Comparison of ENCODE assay signal across 1 cellular context in genomic region chr3:43361077-43361476, GRCh38.
TF ChIP-seq lines count a peak whose summit lies in the region.

No MANE protein-coding gene starts in this region.

TF ChIP-seq in WTC11, 78 proteins besides CTCF, POLR2A, EP300 and RAD21 (continued from another document):
- TF ChIP-seq, protein P1, sequence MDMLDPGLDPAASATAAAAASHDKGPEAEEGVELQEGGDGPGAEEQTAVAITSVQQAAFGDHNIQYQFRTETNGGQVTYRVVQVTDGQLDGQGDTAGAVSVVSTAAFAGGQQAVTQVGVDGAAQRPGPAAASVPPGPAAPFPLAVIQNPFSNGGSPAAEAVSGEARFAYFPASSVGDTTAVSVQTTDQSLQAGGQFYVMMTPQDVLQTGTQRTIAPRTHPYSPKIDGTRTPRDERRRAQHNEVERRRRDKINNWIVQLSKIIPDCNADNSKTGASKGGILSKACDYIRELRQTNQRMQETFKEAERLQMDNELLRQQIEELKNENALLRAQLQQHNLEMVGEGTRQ (CRISPR knock-in tag; IDR thresholded peaks at IDR 0.05): no peak
- TF ChIP-seq PRRX2 (CRISPR knock-in tag; IDR thresholded peaks at IDR 0.05) (no peak), ZNF423 (CRISPR knock-in tag; IDR thresholded peaks at IDR 0.05) (no peak), ZBTB21 (CRISPR knock-in tag; IDR thresholded peaks at IDR 0.05; ENCODE audit: borderline replicate concordance) (no peak)
TF ChIP-seq in WTC11: peak in this region for 0.
